Comparison of ENCODE assay signal across 23 cellular contexts in the genomic region with DNA sequence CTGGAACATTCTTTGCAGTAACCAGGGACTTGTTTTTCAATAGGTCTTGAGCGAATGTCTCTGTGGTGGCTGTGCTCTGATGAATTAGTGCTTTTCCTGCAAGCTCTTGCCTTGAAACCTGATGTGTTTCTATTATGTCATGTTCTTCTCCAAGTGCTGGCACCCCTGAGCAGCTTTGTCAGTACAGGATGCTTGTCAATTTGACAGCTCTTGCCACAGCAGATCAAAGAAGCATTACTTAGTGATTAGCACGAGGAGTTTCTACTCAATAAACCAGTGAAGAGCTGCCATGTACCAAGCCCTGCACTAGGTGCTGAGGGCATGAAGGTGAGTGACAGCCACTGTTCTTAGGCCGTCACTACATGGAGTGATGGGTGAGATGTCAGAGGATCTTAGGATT.
"Had no signal": no experiment of that assay in that cellular context is flagged by ENCODE, and none has a peak within 500 bp of the region (broad histone marks: within the 10 kb centered on the region; RNA-seq: fewer than 3 reads in every experiment).

No MANE protein-coding gene starts in this region.

- H3K4me1 ChIP-seq: stomach, suprapubic skin, testis, tibial artery, tibial nerve, transverse colon, upper lobe of left lung, upper lobe of right lung, uterus, vagina had no signal

- H3K27me3 ChIP-seq: testis, tibial artery, tibial nerve, upper lobe of left lung, upper lobe of right lung, uterus, vagina had no signal

- FAIRE-seq: urothelium cell line had no signal

- H3K9me3 ChIP-seq: suprapubic skin, testis, thoracic aorta, tibial artery, transverse colon, upper lobe of left lung, upper lobe of right lung, uterus, vagina had no signal

- H3K27ac ChIP-seq: stomach, suprapubic skin, testis, thoracic aorta, tibial artery, tibial nerve, transverse colon, upper lobe of left lung, upper lobe of right lung, uterus, vagina had no signal

- H3K36me3 ChIP-seq: stomach, suprapubic skin, thoracic aorta, tibial artery, tibial nerve, transverse colon, upper lobe of left lung, upper lobe of right lung, uterus, vagina had no signal

- H3K4me3 ChIP-seq: stomach, suprapubic skin, testis, thoracic aorta, tibial artery, tibial nerve, transverse colon, upper lobe of left lung, upper lobe of right lung, uterus, vagina had no signal

- DNase-seq: stimulated activated CD4-positive, alpha-beta T cell treated with anti-CD3 and anti-CD28 coated beads, Interleukin-2, amount 100 ng/mL, for 48 hours; stimulated activated CD4-positive, alpha-beta T cell treated with anti-CD3 and anti-CD28 coated beads, Interleukin-4, amount 100 ng/mL, for 1 hour; stimulated activated CD4-positive, alpha-beta T cell treated with anti-CD3 and anti-CD28 coated beads, Interleukin-4, amount 100 ng/mL, for 24 hours; stimulated activated CD4-positive, alpha-beta T cell treated with anti-CD3 and anti-CD28 coated beads, Interleukin-4, amount 100 ng/mL, for 4 hours; stimulated activated CD8-positive, alpha-beta memory T cell treated with anti-CD3 and anti-CD28 coated beads, Interleukin-4, amount 100 ng/mL, for 48 hours; stimulated activated naive B cell treated with anti-CD40 and anti-IgM and Interleukin-4, amounts not matched to agents 10 μg/mL and 1 μg/mL and 100 μg/mL, for 72 hours; stimulated activated naive CD4-positive, alpha-beta T cell; stimulated activated naive CD4-positive, alpha-beta T cell treated with Interleukin-2 at 50 U/mL for 16 hours; stimulated activated naive CD8-positive, alpha-beta T cell treated with anti-CD3 and anti-CD28 coated beads, Interleukin-15, amount 100 ng/mL, for 72 hours; stimulated activated naive CD8-positive, alpha-beta T cell treated with anti-CD3 and anti-CD28 coated beads, Interleukin-15, Interleukin-2, amounts not matched to agents 100 U/mL and 50 U/mL, for 24 hours; stomach; substantia nigra; testis; tibial artery; transverse colon; upper lobe of left lung; upper lobe of right lung; uterus had no signal
